ENCODE assay signal across 15 cellular contexts in genomic region chr1:184150776-184151531, GRCh38.
A peak's percentile ranks its signal among the peaks of the same experiment; 100 is the strongest.
DNase-seq lines count a peak whose midpoint lies in the region; ATAC-seq and TF ChIP-seq lines count a peak whose summit lies in the region.
"Had no signal": no experiment of that assay in that cellular context is flagged by ENCODE, and none has a peak within 500 bp of the region (broad histone marks: within the 10 kb centered on the region; RNA-seq: fewer than 3 reads in every experiment).

No MANE protein-coding gene starts in this region.

- H3K4me3 ChIP-seq in left lung (no peak overlapping the region), thyroid gland (replicated peaks in 1 of 3) (no peak overlapping the region), sigmoid colon (no peak overlapping the region)
- H3K4me3 ChIP-seq: hepatocyte had no signal

- WGBS in thyroid gland, 2 donors, result 29 to 34% methylated on average over 9 of the region's 9 CpGs
- 73 to 75% methylated on average over 9 of the region's 9 CpGs for WGBS in sigmoid colon, 2 donors

- H3K27ac Mint-ChIP-seq in HFFc6, result peak overlapping the region; percentile 56
- peak overlapping the region; percentile 49 for H3K27ac Mint-ChIP-seq in dendritic cell treated with granulocyte-macrophage colony-stimulating factor and Interleukin-4, amounts not matched to agents 40 ng/mL and 50 ng/mL, for 4 days
- no peak overlapping the region for H3K27ac Mint-ChIP-seq in stimulated activated naive CD8-positive, alpha-beta T cell treated with anti-CD3 and anti-CD28 coated beads, Interleukin-15, amount 100 ng/mL, for 72 hours

- intact Hi-C loops in dendritic cell treated with granulocyte-macrophage colony-stimulating factor and Interleukin-4, amounts not matched to agents 40 ng/mL and 50 ng/mL, for 4 days (cut with micrococcal nuclease), result no loop called here
- intact Hi-C loops in left lung (cut with DNase I), result no loop called here
- intact Hi-C loops in thyroid gland (cut with DNase I), result no loop called here
- intact Hi-C loops in sigmoid colon (cut with DNase I), result no loop called here

- no peaks in the 10 kb centered on the region; the same call in none of the 2 replicates for H3K27me3 Mint-ChIP-seq in HFFc6 (ENCODE audit: insufficient read depth)
- no peaks in the 10 kb centered on the region for H3K27me3 Mint-ChIP-seq in dendritic cell treated with granulocyte-macrophage colony-stimulating factor and Interleukin-4, amounts not matched to agents 40 ng/mL and 50 ng/mL, for 4 days
- H3K27me3 Mint-ChIP-seq in stimulated activated naive CD8-positive, alpha-beta T cell treated with anti-CD3 and anti-CD28 coated beads, Interleukin-15, amount 100 ng/mL, for 72 hours, result peaks cover 64% of the 10 kb centered on the region
- peaks cover 37% of the 10 kb centered on the region for H3K27me3 Mint-ChIP-seq in activated T-cell treated with anti-CD3 and anti-CD28 coated beads, Interleukin-2, amount 50 U/mL, for 4 hours (ENCODE audit: low read depth)

- H3K9me3 ChIP-seq in left lung (no peaks in the 10 kb centered on the region), thyroid gland (no peaks in the 10 kb centered on the region), sigmoid colon (no peaks in the 10 kb centered on the region)

- no peaks in the 10 kb centered on the region for H3K36me3 Mint-ChIP-seq in HFFc6 (ENCODE audit: low read depth)
- no peaks in the 10 kb centered on the region for H3K36me3 Mint-ChIP-seq in dendritic cell treated with granulocyte-macrophage colony-stimulating factor and Interleukin-4, amounts not matched to agents 40 ng/mL and 50 ng/mL, for 4 days (ENCODE audit: low read depth)
- H3K36me3 Mint-ChIP-seq in activated T-cell treated with anti-CD3 and anti-CD28 coated beads, Interleukin-2, amount 50 U/mL, for 4 hours (ENCODE audit: insufficient read depth), result no peaks in the 10 kb centered on the region

- H3K4me3 Mint-ChIP-seq in HFFc6, result peak overlapping the region; percentile 18; the same call in 1 of the 2 replicates
- no peak overlapping the region for H3K4me3 Mint-ChIP-seq in dendritic cell treated with granulocyte-macrophage colony-stimulating factor and Interleukin-4, amounts not matched to agents 40 ng/mL and 50 ng/mL, for 4 days
- no peak overlapping the region for H3K4me3 Mint-ChIP-seq in stimulated activated naive CD8-positive, alpha-beta T cell treated with anti-CD3 and anti-CD28 coated beads, Interleukin-15, amount 100 ng/mL, for 72 hours
- H3K4me3 Mint-ChIP-seq in activated T-cell treated with anti-CD3 and anti-CD28 coated beads, Interleukin-2, amount 50 U/mL, for 4 hours, result no peak overlapping the region

- TF ChIP-seq EP300 in sigmoid colon (IDR thresholded peaks at IDR 0.05), result no peak

- peak; percentile 36 for ATAC-seq in left lung
- ATAC-seq in stimulated activated naive CD8-positive, alpha-beta T cell treated with anti-CD3 and anti-CD28 coated beads, Interleukin-15, amount 100 ng/mL, for 72 hours, result no peak
- ATAC-seq in activated T-cell treated with anti-CD3 and anti-CD28 coated beads, Interleukin-2, amount 50 U/mL, for 4 hours, result no peak

- TF ChIP-seq POLR2A in thyroid gland (IDR thresholded peaks at IDR 0.05) (no peak), sigmoid colon (IDR thresholded peaks at IDR 0.05) (no peak)

- peaks cover 50% of the 10 kb centered on the region for H3K4me1 Mint-ChIP-seq in HFFc6 (ENCODE audit: low read depth)
- H3K4me1 Mint-ChIP-seq in dendritic cell treated with granulocyte-macrophage colony-stimulating factor and Interleukin-4, amounts not matched to agents 40 ng/mL and 50 ng/mL, for 4 days (ENCODE audit: low read depth), result peaks cover 49% of the 10 kb centered on the region
- H3K4me1 Mint-ChIP-seq in stimulated activated naive CD8-positive, alpha-beta T cell treated with anti-CD3 and anti-CD28 coated beads, Interleukin-15, amount 100 ng/mL, for 72 hours, result peaks cover 14% of the 10 kb centered on the region
- H3K4me1 Mint-ChIP-seq in activated T-cell treated with anti-CD3 and anti-CD28 coated beads, Interleukin-2, amount 50 U/mL, for 4 hours (ENCODE audit: low read depth), result peaks cover 15% of the 10 kb centered on the region

- H3K4me1 ChIP-seq in left lung (peaks cover 12 to 34% of the 10 kb centered on the region in 2 donors), thyroid gland (peaks cover 26 to 37% of the 10 kb centered on the region in 2 donors), sigmoid colon (peaks cover 0 to 15% (median 12%) of the 10 kb centered on the region in 4 donors)

- no peak for DNase-seq in HFFc6
- peak in 1 of 2 donors; percentile 51 for DNase-seq in left lung
- DNase-seq in thyroid gland, result peak; percentile 75
- DNase-seq in middle frontal gyrus (ENCODE audit: extremely low spot score, low spot score), result no peak
- DNase-seq in stimulated activated naive CD8-positive, alpha-beta T cell treated with anti-CD3 and anti-CD28 coated beads, Interleukin-15, amount 100 ng/mL, for 72 hours, result no peak
- no peak for DNase-seq in sigmoid colon
- no peak for DNase-seq in activated T-cell treated with anti-CD3 and anti-CD28 coated beads, Interleukin-2, amount 50 U/mL, for 4 hours
- DNase-seq: activated effector memory CD4-positive, alpha-beta T cell treated with Interleukin-2 at 50 U/mL for 16 hours; dermis blood vessel endothelial cell; MM.1S; NCI-H524 treated with DMSO at 0.1 percent for 48 hours; SHP77 treated with DMSO at 0.1 percent for 48 hours; small intestine had no signal

- H3K27ac ChIP-seq in left lung (peak overlapping the region; percentile 9 to 90), thyroid gland (peak overlapping the region; percentile 63 to 84 (median 72)), sigmoid colon (peak overlapping the region in 1 of 4 donors; percentile 60)
- H3K27ac ChIP-seq: hepatocyte had no signal

- H3K27me3 ChIP-seq in left lung (no peaks in the 10 kb centered on the region), thyroid gland (no peaks in the 10 kb centered on the region), sigmoid colon (no peaks in the 10 kb centered on the region)
- H3K27me3 ChIP-seq: hepatocyte had no signal

- H3K9me3 Mint-ChIP-seq in HFFc6, result no peaks in the 10 kb centered on the region
- H3K9me3 Mint-ChIP-seq in dendritic cell treated with granulocyte-macrophage colony-stimulating factor and Interleukin-4, amounts not matched to agents 40 ng/mL and 50 ng/mL, for 4 days, result no peaks in the 10 kb centered on the region
- H3K9me3 Mint-ChIP-seq in stimulated activated naive CD8-positive, alpha-beta T cell treated with anti-CD3 and anti-CD28 coated beads, Interleukin-15, amount 100 ng/mL, for 72 hours, result no peaks in the 10 kb centered on the region
- no peaks in the 10 kb centered on the region for H3K9me3 Mint-ChIP-seq in activated T-cell treated with anti-CD3 and anti-CD28 coated beads, Interleukin-2, amount 50 U/mL, for 4 hours

- no peaks in the 10 kb centered on the region for H3K36me3 ChIP-seq in left lung
- no peaks in the 10 kb centered on the region for H3K36me3 ChIP-seq in thyroid gland
- no peaks in the 10 kb centered on the region for H3K36me3 ChIP-seq in sigmoid colon

- TF ChIP-seq CTCF in HFFc6 (IDR thresholded peaks at IDR 0.05) (no peak), left lung (IDR thresholded peaks at IDR 0.05) (no peak), thyroid gland (IDR thresholded peaks at IDR 0.05) (no peak), sigmoid colon (IDR thresholded peaks at IDR 0.05) (no peak)

Comparison
In these comparisons a context has a peak if more than half of its experiments do, and no peak if none do; other contexts are left out.
1. DNase-seq: peak in thyroid gland (2 of 2); none in HFFc6 (single experiment), middle frontal gyrus (single experiment), stimulated activated naive CD8-positive, alpha-beta T cell treated with anti-CD3 and anti-CD28 coated beads, Interleukin-15, amount 100 ng/mL, for 72 hours (0 of 2), sigmoid colon (single experiment) and activated T-cell treated with anti-CD3 and anti-CD28 coated beads, Interleukin-2, amount 50 U/mL, for 4 hours (single experiment).
2. H3K27ac Mint-ChIP-seq: peak in HFFc6 (single experiment) and dendritic cell treated with granulocyte-macrophage colony-stimulating factor and Interleukin-4, amounts not matched to agents 40 ng/mL and 50 ng/mL, for 4 days (single experiment); none in stimulated activated naive CD8-positive, alpha-beta T cell treated with anti-CD3 and anti-CD28 coated beads, Interleukin-15, amount 100 ng/mL, for 72 hours (0 of 2).